Comparison of ENCODE assay signal across 16 cellular contexts in the genomic region with DNA sequence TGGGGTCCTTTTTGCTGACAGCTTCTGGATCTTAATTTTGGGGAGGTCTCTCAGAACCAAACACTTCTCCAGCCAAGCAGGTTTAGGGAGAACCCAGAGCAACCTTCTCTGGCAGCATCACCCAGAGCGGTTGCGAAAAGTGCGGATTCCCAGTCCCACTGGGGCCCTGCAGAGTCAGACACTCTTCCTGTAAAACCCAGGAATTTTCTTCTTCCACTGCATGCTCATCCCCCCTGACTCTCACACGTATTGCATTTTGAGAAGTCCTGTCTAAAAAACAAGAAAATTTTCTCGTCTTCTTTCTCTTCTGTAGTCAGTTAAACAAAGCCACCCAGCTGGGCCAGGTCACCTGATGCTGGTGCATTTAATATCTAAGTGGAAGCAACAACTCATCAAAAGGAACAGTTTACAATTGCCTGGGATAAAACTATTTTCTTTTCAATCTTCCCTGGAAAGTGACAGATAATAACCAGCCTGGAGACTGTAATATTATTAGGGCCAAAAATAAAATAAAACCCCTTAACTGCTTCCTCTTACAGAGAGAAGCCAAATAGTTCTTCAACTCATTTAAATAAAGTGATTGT.
A peak's percentile ranks its signal among the peaks of the same experiment; 100 is the strongest.
DNase-seq lines count a peak whose midpoint lies in the region; ATAC-seq, FAIRE-seq and TF ChIP-seq lines count a peak whose summit lies in the region.
"Had no signal": no experiment of that assay in that cellular context is flagged by ENCODE, and none has a peak within 500 bp of the region (broad histone marks: within the 10 kb centered on the region; RNA-seq: fewer than 3 reads in every experiment).

No MANE protein-coding gene starts in this region.

- peak overlapping the region; percentile 50 for H3K4ac ChIP-seq in H1 (replicated peaks; ENCODE audit: insufficient read length, low read depth, low read length)

- H3K9me3 Mint-ChIP-seq in GM23338 (peaks cover 2% of the 10 kb centered on the region; the same call in 2 of the 3 replicates), neural crest cell (no peaks in the 10 kb centered on the region)
- no peaks in the 10 kb centered on the region for H3K9me3 Mint-ChIP-seq in activated T-helper 17 cell treated with anti-CD3 and anti-CD28 coated beads, Interleukin-2, amount 50 U/mL, for 72 hours
- no peaks in the 10 kb centered on the region for H3K9me3 Mint-ChIP-seq in activated T-helper 1 cell treated with anti-CD3 and anti-CD28 coated beads, Interleukin-12 subunit alpha, Interleukin-12 subunit beta, Interleukin-2, Interleukin-4 antibody, amounts not matched to agents 30 ng/mL and 10 ng/mL and 1 ng/mL, durations not matched to agents 14 hours and 24 hours and 36 hours

- H3K9me3 ChIP-seq in H1 (ENCODE audit: insufficient read depth in 2 of 2, low read depth in 1 of 2, low read length in 1 of 2) (no peaks in the 10 kb centered on the region), prostate gland (no peaks in the 10 kb centered on the region)
- H3K9me3 ChIP-seq: BLaER1 had no signal

- H3K27me3 Mint-ChIP-seq in GM23338 (ENCODE audit: insufficient read depth, low read depth, poor library complexity) (peaks cover 9% of the 10 kb centered on the region), neural crest cell (ENCODE audit: low read depth) (peaks cover 67% of the 10 kb centered on the region)
- peaks cover 23% of the 10 kb centered on the region for H3K27me3 Mint-ChIP-seq in activated T-helper 17 cell treated with anti-CD3 and anti-CD28 coated beads, Interleukin-2, amount 50 U/mL, for 72 hours
- H3K27me3 Mint-ChIP-seq in activated T-helper 1 cell treated with anti-CD3 and anti-CD28 coated beads, Interleukin-12 subunit alpha, Interleukin-12 subunit beta, Interleukin-2, Interleukin-4 antibody, amounts not matched to agents 30 ng/mL and 10 ng/mL and 1 ng/mL, durations not matched to agents 14 hours and 24 hours and 36 hours (ENCODE audit: insufficient read depth): no peaks in the 10 kb centered on the region

- H3K27ac ChIP-seq in GM23338 (ENCODE audit: low read depth): peak overlapping the region; percentile 77
- H3K27ac ChIP-seq in H1 (ENCODE audit: low read depth, low read length): no peak overlapping the region
- H3K27ac ChIP-seq in prostate gland: no peak overlapping the region
- H3K27ac ChIP-seq: BLaER1, HL-60 had no signal

- TF ChIP-seq POLR2A in H1 (IDR thresholded peaks at IDR 0.05; ENCODE audit: control extremely low read depth in 1 of 2, low read depth in 2 of 2, low read length in 2 of 2): no peak
- TF ChIP-seq POLR2A in prostate gland (IDR thresholded peaks at IDR 0.05): no peak

- H2BK12ac ChIP-seq in H1 (ENCODE audit: low read depth, low read length): peak overlapping the region; percentile 32; the same call in 1 of the 2 replicates

- no peaks in the 10 kb centered on the region for H3K79me1 ChIP-seq in H1 (ENCODE audit: low read depth, low read length)

- no peak for TF ChIP-seq EP300 in H1 (IDR thresholded peaks at IDR 0.05; ENCODE audit: borderline replicate concordance in 1 of 2, low read depth in 2 of 2, low read length in 2 of 2)

- FAIRE-seq in H1 (lab: Jason Lieb, UNC): no peak

- H3K23ac ChIP-seq in H1 (ENCODE audit: insufficient read length): no peak overlapping the region

- H2AFZ ChIP-seq in GM23338 (no peak overlapping the region), H1 (ENCODE audit: low read length) (no peak overlapping the region)

- H3K79me2 ChIP-seq in GM23338 (replicated peaks; ENCODE audit: insufficient read depth): no peaks in the 10 kb centered on the region
- no peaks in the 10 kb centered on the region for H3K79me2 ChIP-seq in H1 (ENCODE audit: control insufficient read depth in 1 of 2, insufficient read depth in 2 of 2, low read length in 2 of 2)

- H3K36me3 Mint-ChIP-seq in GM23338 (ENCODE audit: low read depth): peaks cover 7% of the 10 kb centered on the region; the same call in 2 of the 3 replicates
- H3K36me3 Mint-ChIP-seq in neural crest cell (ENCODE audit: low read depth): no peaks in the 10 kb centered on the region
- H3K36me3 Mint-ChIP-seq in activated T-helper 17 cell treated with anti-CD3 and anti-CD28 coated beads, Interleukin-2, amount 50 U/mL, for 72 hours (ENCODE audit: low read depth): no peaks in the 10 kb centered on the region
- H3K36me3 Mint-ChIP-seq in activated T-helper 1 cell treated with anti-CD3 and anti-CD28 coated beads, Interleukin-12 subunit alpha, Interleukin-12 subunit beta, Interleukin-2, Interleukin-4 antibody, amounts not matched to agents 30 ng/mL and 10 ng/mL and 1 ng/mL, durations not matched to agents 14 hours and 24 hours and 36 hours (ENCODE audit: low read depth): no peaks in the 10 kb centered on the region
- H3K36me3 Mint-ChIP-seq: CD14-positive monocyte; CD4-positive, alpha-beta memory T cell had no signal

- H3K9ac ChIP-seq in H1 (replicated peaks in 1 of 4; ENCODE audit: extremely low read depth in 1 of 4, low read depth in 3 of 4, low read length in 3 of 4): no peak overlapping the region
- H3K9ac ChIP-seq: BLaER1 had no signal

- TF ChIP-seq RAD21 in H1 (IDR thresholded peaks at IDR 0.05 in 1 of 2, conservative IDR thresholded peaks at IDR 0.05 in 1 of 2; ENCODE audit: low read depth in 2 of 2, low read length in 2 of 2): no peak

- H3K4me3 ChIP-seq in GM23338: no peak overlapping the region
- no peak overlapping the region for H3K4me3 ChIP-seq in H1 (ENCODE audit: extremely low read depth in 1 of 4, insufficient read depth in 2 of 4, low read depth in 3 of 4, low read length in 4 of 4)
- H3K4me3 ChIP-seq in prostate gland: no peak overlapping the region
- H3K4me3 ChIP-seq: BLaER1 had no signal

- no peaks in the 10 kb centered on the region for H3K36me3 ChIP-seq in GM23338 (ENCODE audit: insufficient read depth)
- H3K36me3 ChIP-seq in H1 (ENCODE audit: control insufficient read depth in 2 of 4, insufficient read depth in 4 of 4, low read length in 3 of 4): no peaks in the 10 kb centered on the region
- no peaks in the 10 kb centered on the region for H3K36me3 ChIP-seq in prostate gland
- H3K36me3 ChIP-seq: BLaER1 had no signal

- H3K4me3 Mint-ChIP-seq in GM23338 (no peak overlapping the region), neural crest cell (no peak overlapping the region)
- H3K4me3 Mint-ChIP-seq in activated T-helper 17 cell treated with anti-CD3 and anti-CD28 coated beads, Interleukin-2, amount 50 U/mL, for 72 hours: no peak overlapping the region
- H3K4me3 Mint-ChIP-seq in activated T-helper 1 cell treated with anti-CD3 and anti-CD28 coated beads, Interleukin-12 subunit alpha, Interleukin-12 subunit beta, Interleukin-2, Interleukin-4 antibody, amounts not matched to agents 30 ng/mL and 10 ng/mL and 1 ng/mL, durations not matched to agents 14 hours and 24 hours and 36 hours: no peak overlapping the region
- H3K4me3 Mint-ChIP-seq: CD14-positive monocyte; CD4-positive, alpha-beta memory T cell had no signal

- POLR2A ChIA-PET in H1 (lab: Charles Lee; ENCODE audit: partially characterized antibody): interaction anchor here (1.4 to 2.0 kb wide), 3 partner anchors 10 to 35 kb away, joined by 3 to 10 read pairs (median 5); no protein-coding TSS in a partner anchor

- H4K91ac ChIP-seq in H1 (replicated peaks; ENCODE audit: insufficient read length, low read length): peak overlapping the region; percentile 46

- H3K4me1 ChIP-seq in GM23338 (ENCODE audit: insufficient read depth) (peaks cover 30% of the 10 kb centered on the region), H1 (replicated peaks in 1 of 4; ENCODE audit: control insufficient read depth in 3 of 4, insufficient read depth in 4 of 4, low read length in 3 of 4) (peaks cover 4 to 18% (median 12%) of the 10 kb centered on the region in 4 experiments), prostate gland (replicated peaks) (no peaks in the 10 kb centered on the region)
- H3K4me1 ChIP-seq: BLaER1 had no signal

- TF ChIP-seq CTCF in GM23338 (conservative IDR thresholded peaks at IDR 0.05; ENCODE audit: low read depth in 2 of 2): no peak
- TF ChIP-seq CTCF in H1 (IDR thresholded peaks at IDR 0.05; ENCODE audit: control extremely low read depth in 1 of 3, insufficient read depth in 1 of 3, low read depth in 1 of 3, low read length in 3 of 3): no peak
- TF ChIP-seq CTCF in neural crest cell (conservative IDR thresholded peaks at IDR 0.05): no peak
- no peak for TF ChIP-seq CTCF in prostate gland (IDR thresholded peaks at IDR 0.05)

- no peak overlapping the region for H3K56ac ChIP-seq in H1 (replicated peaks; ENCODE audit: insufficient read length, low read depth, low read length)

- H3K9me2 ChIP-seq in GM23338 (ENCODE audit: insufficient read depth): peaks cover 8% of the 10 kb centered on the region; the same call in 1 of the 2 replicates

- no peak overlapping the region for H4K8ac ChIP-seq in H1 (ENCODE audit: extremely low read depth, insufficient read depth, low read length)

- ATAC-seq in GM23338: no peak
- ATAC-seq in activated T-helper 17 cell treated with anti-CD3 and anti-CD28 coated beads, Interleukin-2, amount 50 U/mL, for 72 hours (replicated peaks): no peak

- H2BK15ac ChIP-seq in H1 (ENCODE audit: low read length): no peak overlapping the region

- 64% methylated on average over 5 of the region's 5 CpGs; no CpG with 5 or more reads in 1 of the 2 experiments for whole genome bisulfite sequencing in H1 (ENCODE audit: extremely low coverage in 1 of 2, insufficient coverage in 1 of 2, insufficient read length in 1 of 2, insufficient replicate concordance in 2 of 2, low coverage in 1 of 2, low lambda C conversion rate in 2 of 2, missing lambda C conversion rate in 1 of 2), 2 experiments
- 62% methylated on average over 5 of the region's 5 CpGs for WGBS in prostate gland

- peak overlapping the region; percentile 55 for H3K4me2 ChIP-seq in GM23338
- H3K4me2 ChIP-seq in H1 (ENCODE audit: insufficient read depth in 1 of 2, low read depth in 2 of 2, low read length in 2 of 2): no peak overlapping the region
- H3K4me2 ChIP-seq: BLaER1 had no signal

- no peaks in the 10 kb centered on the region for H3K27me3 ChIP-seq in GM23338 (ENCODE audit: insufficient read depth)
- H3K27me3 ChIP-seq in H1 (replicated peaks in 1 of 4; ENCODE audit: control insufficient read depth in 3 of 4, extremely low read depth in 1 of 4, insufficient read depth in 3 of 4, low read length in 3 of 4): no peaks in the 10 kb centered on the region
- H3K27me3 ChIP-seq in prostate gland (replicated peaks; ENCODE audit: insufficient read depth): no peaks in the 10 kb centered on the region
- H3K27me3 ChIP-seq: BLaER1 had no signal

- peak overlapping the region; percentile 20; the same call in 1 of the 2 replicates for H3K18ac ChIP-seq in H1 (ENCODE audit: extremely low read depth, low read length)

- DNase-seq in GM23338 (ENCODE audit: low spot score): no peak
- DNase-seq in NCI-H2227 (lab: John Stamatoyannopoulos, UW; ENCODE audit: unreplicated experiment): peak; percentile 35
- no peak for DNase-seq in H1 (ENCODE audit: low read depth in 1 of 2, low spot score in 2 of 2)
- no peak for DNase-seq in neural crest cell (ENCODE audit: low read depth, low spot score)
- DNase-seq in activated T-helper 1 cell treated with anti-CD3 and anti-CD28 coated beads, Interleukin-12 subunit alpha, Interleukin-12 subunit beta, Interleukin-2, Interleukin-4 antibody, amounts not matched to agents 30 ng/mL and 10 ng/mL and 1 ng/mL, durations not matched to agents 14 hours and 24 hours and 36 hours (ENCODE audit: low spot score): no peak
- DNase-seq in prostate gland (ENCODE audit: low spot score): no peak
- DNase-seq: 8988T; Calu3; CD4-positive, alpha-beta memory T cell; DMS79 treated with DMSO at 0.1 percent for 48 hours; GF-D8; HCEC 1CT had no signal

- H3K4me1 Mint-ChIP-seq in GM23338: peaks cover 37% of the 10 kb centered on the region
- H3K4me1 Mint-ChIP-seq in neural crest cell: no peaks in the 10 kb centered on the region
- H3K4me1 Mint-ChIP-seq in activated T-helper 17 cell treated with anti-CD3 and anti-CD28 coated beads, Interleukin-2, amount 50 U/mL, for 72 hours: no peaks in the 10 kb centered on the region
- no peaks in the 10 kb centered on the region for H3K4me1 Mint-ChIP-seq in activated T-helper 1 cell treated with anti-CD3 and anti-CD28 coated beads, Interleukin-12 subunit alpha, Interleukin-12 subunit beta, Interleukin-2, Interleukin-4 antibody, amounts not matched to agents 30 ng/mL and 10 ng/mL and 1 ng/mL, durations not matched to agents 14 hours and 24 hours and 36 hours (ENCODE audit: low read depth)
- H3K4me1 Mint-ChIP-seq: CD14-positive monocyte; CD4-positive, alpha-beta memory T cell had no signal

- H2BK5ac ChIP-seq in H1 (ENCODE audit: low read depth, low read length): peak overlapping the region; percentile 61; the same call in 1 of the 2 replicates

- H3F3A ChIP-seq in GM23338 (replicated peaks; ENCODE audit: low read depth): 0 out of 2 replicates have a peak, but pooled peaks cover 6% of the 10 kb centered on the region

- no peaks in the 10 kb centered on the region; the same call in 1 of the 2 replicates for H3K23me2 ChIP-seq in H1 (ENCODE audit: low read depth, low read length)

- no peak overlapping the region for H2BK120ac ChIP-seq in H1 (replicated peaks; ENCODE audit: low read depth, low read length)

- H2BK20ac ChIP-seq in H1 (ENCODE audit: low read length): no peak overlapping the region

- H4K5ac ChIP-seq in H1 (ENCODE audit: insufficient read length, low read depth, low read length): no peak overlapping the region

- H4K20me1 ChIP-seq in GM23338 (replicated peaks; ENCODE audit: insufficient read depth) (no peaks in the 10 kb centered on the region), H1 (replicated peaks in 1 of 2; ENCODE audit: control insufficient read depth in 1 of 2, insufficient read depth in 2 of 2, low read length in 2 of 2) (no peaks in the 10 kb centered on the region)
- H4K20me1 ChIP-seq: BLaER1 had no signal

- no peak overlapping the region for H2AK5ac ChIP-seq in H1 (ENCODE audit: low read depth, low read length)

- intact Hi-C loops in activated T-helper 1 cell treated with anti-CD3 and anti-CD28 coated beads, Interleukin-12 subunit alpha, Interleukin-12 subunit beta, Interleukin-2, Interleukin-4 antibody, amounts not matched to agents 30 ng/mL and 10 ng/mL and 1 ng/mL, durations not matched to agents 14 hours and 24 hours and 36 hours (cut with micrococcal nuclease): no loop called here
- intact Hi-C loops in prostate gland (cut with DNase I): no loop called here

- CTCF ChIA-PET in H1 (lab: Charles Lee; ENCODE audit: partially characterized antibody): interaction anchor here (1.5 kb wide), 1 partner anchor 29 kb away, joined by 6 read pairs; no protein-coding TSS in a partner anchor

- no peak overlapping the region for H3K27ac Mint-ChIP-seq in GM23338
- H3K27ac Mint-ChIP-seq in neural crest cell (ENCODE audit: unreplicated experiment): peak overlapping the region; percentile 48
- H3K27ac Mint-ChIP-seq in activated T-helper 17 cell treated with anti-CD3 and anti-CD28 coated beads, Interleukin-2, amount 50 U/mL, for 72 hours: no peak overlapping the region
- no peak overlapping the region for H3K27ac Mint-ChIP-seq in activated T-helper 1 cell treated with anti-CD3 and anti-CD28 coated beads, Interleukin-12 subunit alpha, Interleukin-12 subunit beta, Interleukin-2, Interleukin-4 antibody, amounts not matched to agents 30 ng/mL and 10 ng/mL and 1 ng/mL, durations not matched to agents 14 hours and 24 hours and 36 hours
- H3K27ac Mint-ChIP-seq: CD14-positive monocyte; CD4-positive, alpha-beta memory T cell had no signal

- no peak overlapping the region for H3K14ac ChIP-seq in H1 (ENCODE audit: insufficient read length)
